26 cellular contexts compared by ENCODE assay signal in the genomic region with DNA sequence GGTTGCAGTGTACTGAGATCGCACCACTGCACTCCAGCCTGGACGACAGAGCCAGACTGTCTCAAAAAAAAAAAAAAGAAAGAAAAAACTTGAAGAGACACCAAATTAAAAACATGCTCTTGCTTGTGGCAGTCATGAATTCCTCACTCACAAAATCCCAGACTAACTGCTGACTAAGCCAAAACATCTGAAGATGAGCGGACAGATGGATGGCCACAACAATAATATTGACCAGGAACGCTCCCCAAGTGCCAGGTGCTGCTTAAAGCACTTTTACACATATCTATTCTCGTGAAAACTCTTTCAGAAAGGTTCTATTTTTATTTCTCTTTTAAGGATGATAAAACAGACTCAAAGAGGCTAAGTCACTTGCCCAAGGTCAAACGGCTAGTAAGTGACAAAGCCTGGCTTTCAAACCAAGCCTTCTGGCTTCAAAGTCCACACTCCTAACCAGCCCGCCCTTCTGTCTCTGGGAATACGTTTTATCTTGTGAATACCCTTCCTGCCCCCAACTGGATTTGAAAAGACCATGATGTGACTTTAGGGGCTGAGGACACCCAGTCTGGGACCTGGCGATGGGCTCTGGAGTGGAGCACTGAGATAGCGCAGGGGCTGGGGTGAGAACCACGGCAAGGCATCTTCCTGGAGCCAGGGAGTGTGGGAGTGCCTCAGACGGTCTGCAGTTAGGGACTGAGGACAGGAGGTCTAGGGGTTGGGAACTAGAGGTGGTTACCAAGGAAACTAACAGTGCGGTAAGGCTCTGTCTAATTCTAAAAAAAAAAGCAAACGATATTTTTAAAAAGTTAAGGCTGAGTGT. TPM values are rescaled to one million over a fixed set of nuclear protein-coding genes. Genes with fewer than 3 reads are reported as not detected.
DNase-seq lines count a peak whose midpoint lies in the region; ATAC-seq and TF ChIP-seq lines count a peak whose summit lies in the region.
"Had no signal": no experiment of that assay in that cellular context is flagged by ENCODE, and none has a peak within 500 bp of the region (broad histone marks: within the 10 kb centered on the region; RNA-seq: fewer than 3 reads in every experiment).

No MANE protein-coding gene starts in this region.

- TF ChIP-seq CTCF in IMR-90 (conservative IDR thresholded peaks at IDR 0.05; ENCODE audit: low read depth, low read length) = no peak
- no peak for TF ChIP-seq CTCF in GM10266 (IDR thresholded peaks at IDR 0.05; ENCODE audit: control insufficient read depth, insufficient read depth, low read depth, missing control alignments)

- H4K91ac ChIP-seq in IMR-90 (ENCODE audit: insufficient read depth, low read depth, low read length) (no peak overlapping the region), trophoblast cell (ENCODE audit: low read depth, low read length) (no peak overlapping the region)

- H2BK5ac ChIP-seq in IMR-90 (ENCODE audit: low read depth, low read length, poor library complexity, severe bottlenecking) = no peak overlapping the region
- no peak overlapping the region for H2BK5ac ChIP-seq in trophoblast cell (ENCODE audit: low read depth, low read length, poor library complexity)

- no peak overlapping the region for H3K23ac ChIP-seq in IMR-90 (ENCODE audit: low read depth, low read length)
- no peak overlapping the region for H3K23ac ChIP-seq in trophoblast cell (ENCODE audit: low read length)

- no peaks in the 10 kb centered on the region for H3K79me2 ChIP-seq in trophoblast cell (ENCODE audit: control insufficient read depth, insufficient read depth, low read length, poor library complexity)

- no peaks in the 10 kb centered on the region for H3K36me3 ChIP-seq in IMR-90 (ENCODE audit: control insufficient read depth, insufficient read depth, low read length)
- H3K36me3 ChIP-seq in trophoblast cell (ENCODE audit: control insufficient read depth in 1 of 2, insufficient read depth in 2 of 2, low read length in 2 of 2) = no peaks in the 10 kb centered on the region

- H3K27ac ChIP-seq in IMR-90 (ENCODE audit: insufficient read depth, low read length) (no peak overlapping the region), trophoblast cell (ENCODE audit: low read depth, low read length) (no peak overlapping the region)
- H3K27ac ChIP-seq: GM23248, HL-60, KMS-11 had no signal

- H3K56ac ChIP-seq in IMR-90 (ENCODE audit: extremely low read depth, insufficient read depth, low read length) = no peak overlapping the region

- dilution Hi-C loops in IMR-90 (cut with HindIII; ENCODE audit: low sequenced_read_pairs, unreplicated experiment) = no loop called here

- H2AFZ ChIP-seq in IMR-90 (replicated peaks; ENCODE audit: low read length, poor library complexity) (no peak overlapping the region), trophoblast cell (ENCODE audit: insufficient read depth, low read length, poor library complexity) (no peak overlapping the region)
- H2AFZ ChIP-seq: GM23248 had no signal

- H3K4me3 ChIP-seq in IMR-90 (ENCODE audit: insufficient read depth, low read depth, low read length) (no peak overlapping the region), trophoblast cell (ENCODE audit: low read depth, low read length) (no peak overlapping the region)
- H3K4me3 ChIP-seq: GM23248 had no signal

- H3K4ac ChIP-seq in IMR-90 (ENCODE audit: low read depth, low read length) = no peak overlapping the region
- no peak overlapping the region for H3K4ac ChIP-seq in trophoblast cell (ENCODE audit: low read depth, low read length)

- H3K9me3 ChIP-seq in IMR-90 (ENCODE audit: control insufficient read depth, insufficient read depth, low read length) (no peaks in the 10 kb centered on the region), trophoblast cell (ENCODE audit: insufficient read depth, low read depth, low read length) (no peaks in the 10 kb centered on the region)
- H3K9me3 ChIP-seq: Caco-2 had no signal

- BruUV-seq in IMR-90 (replicated peaks; lab: Mats Ljungman, UMichigan) = no TSS peak

- H3K27me3 ChIP-seq in IMR-90 (ENCODE audit: control insufficient read depth, insufficient read depth, low read length) (peaks cover 6% of the 10 kb centered on the region), trophoblast cell (ENCODE audit: insufficient read depth, low read length) (no peaks in the 10 kb centered on the region)

- no peak overlapping the region for H2BK12ac ChIP-seq in trophoblast cell (ENCODE audit: low read length)

- no peak overlapping the region for H3K4me2 ChIP-seq in IMR-90 (ENCODE audit: low read depth, low read length)
- H3K4me2 ChIP-seq in trophoblast cell (ENCODE audit: low read length) = no peak overlapping the region
- H3K4me2 ChIP-seq: KMS-11 had no signal

- 65% methylated on average over 4 of the region's 14 CpGs; no CpG with 5 or more reads in 1 of the 2 experiments for WGBS in IMR-90 (ENCODE audit: extremely low coverage in 2 of 2, insufficient read length in 1 of 2), 2 experiments
- no CpG with 5 or more reads among the region's 14 CpGs for WGBS in trophoblast cell (ENCODE audit: extremely low coverage, insufficient coverage, insufficient read length)

- H3K9me3 Mint-ChIP-seq in activated T-cell treated with anti-CD3 and anti-CD28 coated beads, Interleukin-2, amount 50 U/mL, for 24 hours = no peaks in the 10 kb centered on the region
- H3K9me3 Mint-ChIP-seq: CD4-positive, alpha-beta memory T cell; HFFc6 had no signal

- no peak overlapping the region for H3K9ac ChIP-seq in IMR-90 (ENCODE audit: low read depth, low read length)
- H3K9ac ChIP-seq in trophoblast cell (ENCODE audit: low read length) = no peak overlapping the region
- H3K9ac ChIP-seq: GM23248, KMS-11 had no signal

- H3K14ac ChIP-seq in IMR-90 (replicated peaks; ENCODE audit: low read depth, low read length) = no peak overlapping the region
- peak overlapping the region; percentile 37 for H3K14ac ChIP-seq in trophoblast cell (ENCODE audit: low read length)

- H3K4me1 ChIP-seq in IMR-90 (ENCODE audit: control insufficient read depth, insufficient read depth, low read length) (no peaks in the 10 kb centered on the region), trophoblast cell (ENCODE audit: control insufficient read depth in 1 of 2, insufficient read depth in 2 of 2, low read length in 2 of 2) (peaks cover 2 to 6% of the 10 kb centered on the region in 2 experiments)

- H2AK5ac ChIP-seq in IMR-90 (ENCODE audit: low read depth, low read length) = no peak overlapping the region
- no peak overlapping the region for H2AK5ac ChIP-seq in trophoblast cell (ENCODE audit: low read length)

- H3K27ac Mint-ChIP-seq in activated T-cell treated with anti-CD3 and anti-CD28 coated beads, Interleukin-2, amount 50 U/mL, for 24 hours = no peak overlapping the region
- H3K27ac Mint-ChIP-seq: H9, HFFc6 had no signal

- H4K8ac ChIP-seq in IMR-90 (ENCODE audit: low read depth in 2 of 2, low read length in 2 of 2) (no peak overlapping the region), trophoblast cell (ENCODE audit: low read depth, low read length) (no peak overlapping the region)

- H2AK9ac ChIP-seq in IMR-90 (replicated peaks; ENCODE audit: low read depth, low read length, poor library complexity) = no peak overlapping the region

- in situ Hi-C loops in IMR-90 (cut with MboI; ENCODE audit: low sequenced_read_pairs) = loop anchor here (25.0 kb wide), 1 partner anchor 865 kb away; no protein-coding TSS in a partner anchor

- peak; percentile 17 for DNase-seq in activated T-cell treated with anti-CD3 and anti-CD28 coated beads, Interleukin-2, amount 50 U/mL, for 24 hours
- no peak for DNase-seq in activated T-cell treated with anti-CD3 and anti-CD28 coated beads, Interleukin-2, amount 50 U/mL, for 48 hours
- DNase-seq in IMR-90 (no peak), fibroblast of gingiva (ENCODE audit: low read depth) (peak; percentile 12), trophoblast cell (no peak), T-helper 1 cell (no peak), GM10266 (ENCODE audit: extremely low spot score) (no peak), kidney glomerular epithelial cell (lab: John Stamatoyannopoulos, UW) (no peak)
- DNase-seq: 8988T; Caco-2; CD4-positive, alpha-beta memory T cell; DMS 273 treated with DMSO at 0.1 percent for 48 hours; DMS79 treated with DMSO at 0.1 percent for 48 hours; GM23248; H9; HFFc6; NCI-H1105 treated with DMSO at 0.1 percent for 48 hours; NCI-H2029 treated with DMSO at 0.1 percent for 48 hours; NCI-H226; NCI-H524; NCI-H774; NK-92 treated with Interleukin-12 subunit alpha and Interleukin-12 subunit beta, amount 100 ng/mL, for 24 hours had no signal

- H4K20me1 ChIP-seq in IMR-90 (ENCODE audit: insufficient read depth, low read length) = no peaks in the 10 kb centered on the region

- ATAC-seq in IMR-90 (ENCODE audit: low read depth) = no peak

- no peak overlapping the region for H2BK120ac ChIP-seq in IMR-90 (ENCODE audit: low read depth, low read length)
- H2BK120ac ChIP-seq in trophoblast cell (ENCODE audit: insufficient read depth, low read length, poor library complexity) = peak overlapping the region; percentile 22

- no peak for TF ChIP-seq POLR2A in IMR-90 (IDR thresholded peaks at IDR 0.05; ENCODE audit: low read depth, low read length)

- H4K5ac ChIP-seq in IMR-90 (ENCODE audit: low read depth, low read length) = no peak overlapping the region

- POLR2A ChIA-PET in IMR-90 (lab: Charles Lee; ENCODE audit: unreplicated experiment) = no interaction called here

- peaks cover under 1% of the 10 kb centered on the region for H3K36me3 Mint-ChIP-seq in activated T-cell treated with anti-CD3 and anti-CD28 coated beads, Interleukin-2, amount 50 U/mL, for 24 hours (ENCODE audit: low read depth)

- intact Hi-C loops in IMR-90 (cut with micrococcal nuclease) = no loop called here

- no peaks in the 10 kb centered on the region for H3K9me1 ChIP-seq in IMR-90 (ENCODE audit: insufficient read depth, low read length)

- no peak for TF ChIP-seq RAD21 in IMR-90 (IDR thresholded peaks at IDR 0.05; ENCODE audit: low read length)

- CTCF ChIA-PET in IMR-90 (lab: Yijun Ruan, JAX) = no interaction called here

- no peak overlapping the region for H2BK15ac ChIP-seq in IMR-90 (ENCODE audit: low read depth, low read length)

- no peak overlapping the region for H2BK20ac ChIP-seq in IMR-90 (ENCODE audit: low read depth, low read length)

- H4K12ac ChIP-seq in trophoblast cell (ENCODE audit: low read depth, low read length) = no peak overlapping the region

- H3K4me1 Mint-ChIP-seq in activated T-cell treated with anti-CD3 and anti-CD28 coated beads, Interleukin-2, amount 50 U/mL, for 24 hours (ENCODE audit: low read depth) = peaks cover 26% of the 10 kb centered on the region

- H3K4me3 Mint-ChIP-seq in activated T-cell treated with anti-CD3 and anti-CD28 coated beads, Interleukin-2, amount 50 U/mL, for 24 hours = no peak overlapping the region
- H3K4me3 Mint-ChIP-seq: CD4-positive, alpha-beta memory T cell; H9; HFFc6 had no signal

- H3K79me1 ChIP-seq in IMR-90 (ENCODE audit: low read depth in 1 of 2, low read length in 2 of 2) (no peaks in the 10 kb centered on the region), trophoblast cell (ENCODE audit: low read length) (no peaks in the 10 kb centered on the region)

- peaks cover 21% of the 10 kb centered on the region for H3K27me3 Mint-ChIP-seq in activated T-cell treated with anti-CD3 and anti-CD28 coated beads, Interleukin-2, amount 50 U/mL, for 24 hours
- H3K27me3 Mint-ChIP-seq: CD4-positive, alpha-beta memory T cell had no signal

- H3K18ac ChIP-seq in IMR-90 (ENCODE audit: low read depth, low read length) (no peak overlapping the region), trophoblast cell (ENCODE audit: low read length) (no peak overlapping the region)

RNA-seq across cellular contexts. Expression of a gene that starts 9.5 kb away (rescaled TPM):
- total RNA-seq in IMR-90 (2012; rRNA removed) = not detected in 2 replicates
- polyA plus RNA-seq in IMR-90 (2012; rRNA removed) = not detected in 2 replicates
- polyA plus RNA-seq in IMR-90 (2012; cell fraction: cytosol; rRNA removed) = not detected in 2 replicates
- 0.03 TPM in 1 of 2 replicates, not detected in the other for polyA plus RNA-seq in IMR-90 (2012; cell fraction: nucleus; rRNA removed; ENCODE audit: low replicate concordance)
- polyA plus RNA-seq in trophoblast cell (2013) = not detected in 2 replicates
- total RNA-seq: Caco-2, GM23248, H9, HFFc6 had no signal
- polyA plus RNA-seq: AG04450, BJ, GM23248 had no signal

RNA-seq across cellular contexts. Expression of a gene that starts 49.6 kb away (rescaled TPM):
- total RNA-seq in IMR-90 (2012; rRNA removed) = 0.83 and 0.90 TPM in 2 replicates
- polyA plus RNA-seq in IMR-90 (2012; rRNA removed) = 0.75 and 1.3 TPM in 2 replicates
- polyA plus RNA-seq in IMR-90 (2012; cell fraction: cytosol; rRNA removed) = 0.25 and 0.29 TPM in 2 replicates
- polyA plus RNA-seq in IMR-90 (2012; cell fraction: nucleus; rRNA removed; ENCODE audit: low replicate concordance) = 2.3 and 9.8 TPM in 2 replicates
- polyA plus RNA-seq in trophoblast cell (2013) = 0.68 and 0.70 TPM in 2 replicates

Comparison
In these comparisons a context has a peak if more than half of its experiments do, and no peak if none do; other contexts are left out.
1. DNase-seq: peak in activated T-cell treated with anti-CD3 and anti-CD28 coated beads, Interleukin-2, amount 50 U/mL, for 24 hours (single experiment) and fibroblast of gingiva (single experiment); none in activated T-cell treated with anti-CD3 and anti-CD28 coated beads, Interleukin-2, amount 50 U/mL, for 48 hours (0 of 2), IMR-90 (single experiment), trophoblast cell (0 of 2), T-helper 1 cell (0 of 5), GM10266 (single experiment) and kidney glomerular epithelial cell (single experiment).